ENCODE assay signal across 1 cellular context in genomic region chr1:32321712-32322291, GRCh38.
A peak's percentile ranks its signal among the peaks of the same experiment; 100 is the strongest.
TF ChIP-seq lines count a peak whose summit lies in the region.

No MANE protein-coding gene starts in this region.

TF ChIP-seq in HepG2, 621 proteins besides CTCF, POLR2A, EP300 and RAD21 (continued from another document):
- TF ChIP-seq PRDM10 (CRISPR knock-in tag; IDR thresholded peaks at IDR 0.05; ENCODE audit: low read depth) (peak; percentile 88), ZNF274 (CRISPR knock-in tag; IDR thresholded peaks at IDR 0.05) (no peak), TSC22D2 (CRISPR knock-in tag; IDR thresholded peaks at IDR 0.05; ENCODE audit: borderline replicate concordance) (no peak), REST (IDR thresholded peaks at IDR 0.05; ENCODE audit: borderline replicate concordance in 1 of 2, low read depth in 1 of 2, low read length in 2 of 2) (peak in 1 of 2 experiments; percentile 67; a peak in 2 of 4 replicates), ZC3H13 (CRISPR knock-in tag; IDR thresholded peaks at IDR 0.05) (no peak), MIER2 (CRISPR knock-in tag; IDR thresholded peaks at IDR 0.05) (peak; percentile 64; the same call in 1 of the 2 replicates), ZNF556 (CRISPR knock-in tag; IDR thresholded peaks at IDR 0.05; ENCODE audit: borderline replicate concordance) (no peak), ZNF790 (CRISPR knock-in tag; IDR thresholded peaks at IDR 0.05; ENCODE audit: borderline replicate concordance) (no peak), SALL2 (CRISPR knock-in tag; IDR thresholded peaks at IDR 0.05) (no peak), ELK4 (CRISPR knock-in tag; IDR thresholded peaks at IDR 0.05; ENCODE audit: borderline replicate concordance) (no peak), ZNF569 (CRISPR knock-in tag; IDR thresholded peaks at IDR 0.05; ENCODE audit: borderline replicate concordance) (no peak), NFYC (CRISPR knock-in tag; IDR thresholded peaks at IDR 0.05) (no peak), PCBP2 (optimal IDR thresholded peaks at IDR 0.05; ENCODE audit: low read depth, low read length, poor library complexity, severe bottlenecking) (no peak), FOSL2 (CRISPR knock-in tag; IDR thresholded peaks at IDR 0.05) (0 out of 2 replicates have a peak, but pooled peaks have one; percentile 47), KDM5A (IDR thresholded peaks at IDR 0.05; ENCODE audit: borderline replicate concordance, low read length) (no peak), ZBTB4 (CRISPR knock-in tag; IDR thresholded peaks at IDR 0.05; ENCODE audit: borderline replicate concordance) (no peak), ZC3H4 (CRISPR knock-in tag; IDR thresholded peaks at IDR 0.05; ENCODE audit: borderline replicate concordance) (no peak), SMYD3 (CRISPR knock-in tag; IDR thresholded peaks at IDR 0.05) (peak; percentile 78; the same call in 1 of the 2 replicates), ZNF558 (CRISPR knock-in tag; IDR thresholded peaks at IDR 0.05; ENCODE audit: borderline replicate concordance) (no peak), GMEB2 (CRISPR knock-in tag; IDR thresholded peaks at IDR 0.05; ENCODE audit: low read depth) (no peak), ZNF230 (CRISPR knock-in tag; IDR thresholded peaks at IDR 0.05) (no peak), ZSCAN12 (CRISPR knock-in tag; IDR thresholded peaks at IDR 0.05) (0 out of 2 replicates have a peak, but pooled peaks have one; percentile 47), ZNF766 (CRISPR knock-in tag; IDR thresholded peaks at IDR 0.05; ENCODE audit: borderline replicate concordance) (no peak), ELF4 (CRISPR knock-in tag; IDR thresholded peaks at IDR 0.05; ENCODE audit: borderline replicate concordance) (peak; percentile 58; the same call in 1 of the 2 replicates), ATF7-NPFF (CRISPR knock-in tag; IDR thresholded peaks at IDR 0.05; ENCODE audit: low read depth) (no peak)
